Comparison of ENCODE assay signal across 1 cellular context in genomic region chr12:113477842-113478215, GRCh38.
TF ChIP-seq lines count a peak whose summit lies in the region.

No MANE protein-coding gene starts in this region.

TF ChIP-seq in H1, 55 proteins besides CTCF, POLR2A, EP300 and RAD21:
- TF ChIP-seq KDM4A (IDR thresholded peaks at IDR 0.05; ENCODE audit: low read depth, low read length, severe bottlenecking) (peak; percentile 10), CHD2 (IDR thresholded peaks at IDR 0.05; ENCODE audit: low read length) (no peak)
